In genomic region chr12:44852483-44852882, GRCh38 we compare ENCODE assay signal across 24 cellular contexts. TPM values are rescaled to one million over a fixed set of nuclear protein-coding genes. Genes with fewer than 3 reads are reported as not detected.
DNase-seq lines count a peak whose midpoint lies in the region; ATAC-seq and TF ChIP-seq lines count a peak whose summit lies in the region.
"Had no signal": no experiment of that assay in that cellular context is flagged by ENCODE, and none has a peak within 500 bp of the region (broad histone marks: within the 10 kb centered on the region; RNA-seq: fewer than 3 reads in every experiment).

No MANE protein-coding gene starts in this region.

- H3K27me3 Mint-ChIP-seq in activated T-cell treated with anti-CD3 and anti-CD28 coated beads, Interleukin-2, amount 50 U/mL, for 24 hours, result no peaks in the 10 kb centered on the region
- no peaks in the 10 kb centered on the region for H3K27me3 Mint-ChIP-seq in T-helper 17 cell
- H3K27me3 Mint-ChIP-seq in naive thymus-derived CD4-positive, alpha-beta T cell, result no peaks in the 10 kb centered on the region

- H3K9me3 Mint-ChIP-seq in activated T-cell treated with anti-CD3 and anti-CD28 coated beads, Interleukin-2, amount 50 U/mL, for 24 hours, result no peaks in the 10 kb centered on the region
- peaks cover 0 to 7% (median 0%) of the 10 kb centered on the region in 11 donors for H3K9me3 Mint-ChIP-seq in naive thymus-derived CD4-positive, alpha-beta T cell
- H3K9me3 Mint-ChIP-seq: mesothelial cell of epicardium; natural killer cell treated with Interleukin-12 subunit alpha and Interleukin-12 subunit beta and Interleukin-15 and Interleukin-18, amount 100 ng/mL, for 72 hours had no signal

- H3K4me2 ChIP-seq in DOHH2 (ENCODE audit: low read length), result peak overlapping the region; percentile 16; the same call in 1 of the 2 replicates

- TF ChIP-seq CTCF in DOHH2 (IDR thresholded peaks at IDR 0.05; ENCODE audit: low read depth, low read length, poor library complexity, severe bottlenecking), result no peak

- TF ChIP-seq POLR2A in GM18505 (IDR thresholded peaks at IDR 0.05; ENCODE audit: borderline replicate concordance, extremely low read depth, insufficient read depth, insufficient read length), result no peak

- POLR2A ChIA-PET in naive thymus-derived CD4-positive, alpha-beta T cell (lab: Charles Lee), result interaction anchor here (1.2 to 1.3 kb wide), 3 partner anchors 9 to 23 kb away, joined by 3 to 4 read pairs (median 4); no protein-coding TSS in a partner anchor

- H3F3A ChIP-seq in DOHH2 (ENCODE audit: control insufficient read depth, insufficient read depth), result peaks cover 15% of the 10 kb centered on the region

- intact Hi-C loops in naive thymus-derived CD4-positive, alpha-beta T cell (cut with micrococcal nuclease), result no loop called here

- H3K36me3 ChIP-seq in DOHH2 (ENCODE audit: control insufficient read depth, low read length), result no peaks in the 10 kb centered on the region
- H3K36me3 ChIP-seq in naive thymus-derived CD4-positive, alpha-beta T cell (ENCODE audit: control insufficient read depth in 2 of 3, insufficient read depth in 3 of 3, low read length in 3 of 3), result no peaks in the 10 kb centered on the region
- H3K36me3 ChIP-seq: ascending aorta; BLaER1 treated with 17β-estradiol and CSF1 and Interleukin-3, amounts not matched to agents 10 nM and 100 nM; ovary had no signal

- H3K4me3 ChIP-seq in DOHH2 (ENCODE audit: low read length), result no peak overlapping the region
- no peak overlapping the region for H3K4me3 ChIP-seq in naive thymus-derived CD4-positive, alpha-beta T cell (ENCODE audit: low read length)
- H3K4me3 ChIP-seq: ascending aorta; BLaER1 treated with 17β-estradiol and CSF1 and Interleukin-3, amounts not matched to agents 10 nM and 100 nM; ovary had no signal

- no peaks in the 10 kb centered on the region for H3K27me3 ChIP-seq in DOHH2 (ENCODE audit: control insufficient read depth, low read length)
- H3K27me3 ChIP-seq in naive thymus-derived CD4-positive, alpha-beta T cell (ENCODE audit: control insufficient read depth in 2 of 2, insufficient read depth in 2 of 2, low read length in 2 of 2), result no peaks in the 10 kb centered on the region
- H3K27me3 ChIP-seq: ascending aorta; BLaER1 treated with 17β-estradiol and CSF1 and Interleukin-3, amounts not matched to agents 10 nM and 100 nM; ovary had no signal

- H3K9me2 ChIP-seq in DOHH2 (replicated peaks; ENCODE audit: control insufficient read depth, low read length), result no peaks in the 10 kb centered on the region

- H3K27ac Mint-ChIP-seq in activated T-cell treated with anti-CD3 and anti-CD28 coated beads, Interleukin-2, amount 50 U/mL, for 24 hours, result peak overlapping the region; percentile 80
- H3K27ac Mint-ChIP-seq in T-helper 17 cell, result peak overlapping the region; percentile 51
- H3K27ac Mint-ChIP-seq in naive thymus-derived CD4-positive, alpha-beta T cell, result peak overlapping the region; percentile 20 to 98 (median 81)
- H3K27ac Mint-ChIP-seq: mesothelial cell of epicardium; natural killer cell treated with Interleukin-12 subunit alpha and Interleukin-12 subunit beta and Interleukin-15 and Interleukin-18, amount 100 ng/mL, for 72 hours had no signal

- H3K4me1 ChIP-seq in DOHH2 (ENCODE audit: control insufficient read depth, low read length), result peaks cover 53% of the 10 kb centered on the region
- peaks cover 47 to 51% of the 10 kb centered on the region in 2 donors for H3K4me1 ChIP-seq in naive thymus-derived CD4-positive, alpha-beta T cell (ENCODE audit: control insufficient read depth in 2 of 2, insufficient read depth in 2 of 2, low read length in 2 of 2)
- H3K4me1 ChIP-seq: ascending aorta had no signal

- H3K4me1 Mint-ChIP-seq in activated T-cell treated with anti-CD3 and anti-CD28 coated beads, Interleukin-2, amount 50 U/mL, for 24 hours (ENCODE audit: low read depth), result peaks cover 91% of the 10 kb centered on the region
- peaks cover 44% of the 10 kb centered on the region for H3K4me1 Mint-ChIP-seq in T-helper 17 cell
- peaks cover 37 to 95% (median 87%) of the 10 kb centered on the region in 7 donors for H3K4me1 Mint-ChIP-seq in naive thymus-derived CD4-positive, alpha-beta T cell

- no peaks in the 10 kb centered on the region for H3K79me2 ChIP-seq in DOHH2 (ENCODE audit: control insufficient read depth, low read length)

- H3K4me3 Mint-ChIP-seq in activated T-cell treated with anti-CD3 and anti-CD28 coated beads, Interleukin-2, amount 50 U/mL, for 24 hours, result peak overlapping the region; percentile 27
- H3K4me3 Mint-ChIP-seq in T-helper 17 cell, result peak overlapping the region; percentile 31
- peak overlapping the region in 9 of 10 donors; percentile 33 to 69 (median 52) for H3K4me3 Mint-ChIP-seq in naive thymus-derived CD4-positive, alpha-beta T cell
- H3K4me3 Mint-ChIP-seq: mesothelial cell of epicardium; natural killer cell treated with Interleukin-12 subunit alpha and Interleukin-12 subunit beta and Interleukin-15 and Interleukin-18, amount 100 ng/mL, for 72 hours had no signal

- no peak overlapping the region for H3K27ac ChIP-seq in DOHH2 (ENCODE audit: low read depth, low read length)
- peak overlapping the region; percentile 16 for H3K27ac ChIP-seq in naive thymus-derived CD4-positive, alpha-beta T cell (ENCODE audit: low read depth, low read length)
- H3K27ac ChIP-seq: ascending aorta; BLaER1 treated with 17β-estradiol and CSF1 and Interleukin-3, amounts not matched to agents 10 nM and 100 nM; ovary had no signal

- H4K20me1 ChIP-seq in DOHH2 (ENCODE audit: control insufficient read depth, insufficient read depth, low read depth, low read length), result no peaks in the 10 kb centered on the region
- H4K20me1 ChIP-seq: BLaER1 treated with 17β-estradiol and CSF1 and Interleukin-3, amounts not matched to agents 10 nM and 100 nM had no signal

- no peak for ATAC-seq in T-helper 17 cell
- no peak for ATAC-seq in naive thymus-derived CD4-positive, alpha-beta T cell
- ATAC-seq in GM18505 (IDR thresholded peaks at IDR 0.05; ENCODE audit: unreplicated experiment), result no peak
- ATAC-seq in HG02623 (IDR thresholded peaks at IDR 0.05; ENCODE audit: unreplicated experiment), result no peak
- ATAC-seq: HCT116; natural killer cell treated with Interleukin-12 subunit alpha and Interleukin-12 subunit beta and Interleukin-15 and Interleukin-18, amount 100 ng/mL, for 72 hours had no signal

- H3K9me3 ChIP-seq in DOHH2 (ENCODE audit: control insufficient read depth, insufficient read depth, low read length) (no peaks in the 10 kb centered on the region), T-helper 17 cell (ENCODE audit: control insufficient read depth, low read length, poor library complexity, severe bottlenecking) (no peaks in the 10 kb centered on the region)
- no peaks in the 10 kb centered on the region for H3K9me3 ChIP-seq in naive thymus-derived CD4-positive, alpha-beta T cell (ENCODE audit: control insufficient read depth in 2 of 3, low read length in 3 of 3)
- H3K9me3 ChIP-seq: ascending aorta; BLaER1 treated with 17β-estradiol and CSF1 and Interleukin-3, amounts not matched to agents 10 nM and 100 nM; ovary had no signal

- peaks cover 3% of the 10 kb centered on the region for H3K36me3 Mint-ChIP-seq in activated T-cell treated with anti-CD3 and anti-CD28 coated beads, Interleukin-2, amount 50 U/mL, for 24 hours (ENCODE audit: low read depth)
- peaks cover 5% of the 10 kb centered on the region for H3K36me3 Mint-ChIP-seq in T-helper 17 cell (ENCODE audit: low read depth)
- peaks cover 0 to 19% (median 10%) of the 10 kb centered on the region in 5 donors for H3K36me3 Mint-ChIP-seq in naive thymus-derived CD4-positive, alpha-beta T cell
- H3K36me3 Mint-ChIP-seq: mesothelial cell of epicardium; natural killer cell treated with Interleukin-12 subunit alpha and Interleukin-12 subunit beta and Interleukin-15 and Interleukin-18, amount 100 ng/mL, for 72 hours had no signal

- DNase-seq in activated T-cell treated with anti-CD3 and anti-CD28 coated beads, Interleukin-2, amount 50 U/mL, for 24 hours, result no peak
- DNase-seq in activated T-cell treated with anti-CD3 and anti-CD28 coated beads, Interleukin-2, amount 50 U/mL, for 1 hour, result no peak
- no peak for DNase-seq in T-helper 17 cell
- no peak for DNase-seq in naive thymus-derived CD4-positive, alpha-beta T cell
- DNase-seq in stimulated activated CD4-positive, alpha-beta T cell treated with anti-CD3 and anti-CD28 coated beads, Interleukin-4, amount 100 ng/mL, for 24 hours, result no peak
- DNase-seq: activated CD4-positive, CD25-positive, alpha-beta regulatory T cell; activated gamma-delta T cell; caudate nucleus; dermis blood vessel endothelial cell; IMR-90; islet precursor cell; NCI-H2081; NCI-H345; NCI-H82; ovary; stimulated activated naive CD4-positive, alpha-beta T cell had no signal

- CTCF ChIA-PET in naive thymus-derived CD4-positive, alpha-beta T cell (lab: Charles Lee), result no interaction called here

RNA-seq across cellular contexts. Expression of gene NELL2, which starts 23.6 kb away (rescaled TPM):
- total RNA-seq in T-helper 17 cell, result 100 to 1,000 TPM in 1 of 2 donors, 10 to 100 TPM in 1; 62.5 to 110 TPM
- total RNA-seq in naive thymus-derived CD4-positive, alpha-beta T cell, result 100 to 1,000 TPM in 4 of 5 experiments, 10 to 100 TPM in 1; 60.9 to 414 (median 228) TPM
- polyA plus RNA-seq in naive thymus-derived CD4-positive, alpha-beta T cell, result 100 to 1,000 TPM; 152 to 252 TPM
- total RNA-seq: ascending aorta had no signal
